Comparison of ENCODE assay signal across 8 cellular contexts in genomic region chr4:18020671-18021469, GRCh38. TPM values are rescaled to one million over a fixed set of nuclear protein-coding genes. Genes with fewer than 3 reads are reported as not detected.
DNase-seq lines count a peak whose midpoint lies in the region; ATAC-seq, FAIRE-seq and TF ChIP-seq lines count a peak whose summit lies in the region.

No MANE protein-coding gene starts in this region.

- peak; percentile 45 for DNase-seq in COLO829 (ENCODE audit: low spot score)
- DNase-seq in HTR-8/SVneo (ENCODE audit: insufficient read length, low spot score): peak; percentile 62
- peak; percentile 63 for DNase-seq in NT2/D1 (ENCODE audit: low read depth, low spot score)
- DNase-seq in activated T-cell treated with anti-CD3 and anti-CD28 coated beads, Interleukin-2, amount 50 U/mL, for 24 hours: peak; percentile 60
- peak; percentile 66 to 81 (median 70) for DNase-seq in mucosa of descending colon
- DNase-seq in stimulated activated naive CD8-positive, alpha-beta T cell treated with anti-CD3 and anti-CD28 coated beads, Interleukin-15, Interleukin-2, amounts not matched to agents 100 U/mL and 50 U/mL, for 24 hours: peak; percentile 54

- H3K4me3 ChIP-seq in NT2/D1 (ENCODE audit: insufficient read length, low read depth) (peak overlapping the region; percentile 65), esophagus (ENCODE audit: low read depth in 1 of 2, low read length in 2 of 2) (peak overlapping the region; percentile 91 to 92), mucosa of descending colon (peak overlapping the region; percentile 92)

- peak overlapping the region; percentile 93 to 96 for H3K27ac ChIP-seq in esophagus (ENCODE audit: low read depth in 2 of 2, low read length in 1 of 2)

- H3K36me3 Mint-ChIP-seq in activated T-cell treated with anti-CD3 and anti-CD28 coated beads, Interleukin-2, amount 50 U/mL, for 24 hours (ENCODE audit: low read depth): peaks cover 8% of the 10 kb centered on the region

- peaks cover 23% of the 10 kb centered on the region for H3K27me3 ChIP-seq in NT2/D1 (ENCODE audit: insufficient read depth, insufficient read length)
- no peaks in the 10 kb centered on the region for H3K27me3 ChIP-seq in esophagus (ENCODE audit: control insufficient read depth in 1 of 2, insufficient read depth in 2 of 2, low read length in 2 of 2)

- H3K4me1 ChIP-seq in NT2/D1 (ENCODE audit: insufficient read depth, insufficient read length) (no peaks in the 10 kb centered on the region), esophagus (ENCODE audit: control insufficient read depth in 2 of 2, insufficient read depth in 2 of 2, low read length in 1 of 2) (no peaks in the 10 kb centered on the region), mucosa of descending colon (ENCODE audit: low read depth) (peaks cover 4% of the 10 kb centered on the region)

- TF ChIP-seq CTCF in mucosa of descending colon (IDR thresholded peaks at IDR 0.05): no peak

- no peaks in the 10 kb centered on the region for H3K9me3 Mint-ChIP-seq in activated T-cell treated with anti-CD3 and anti-CD28 coated beads, Interleukin-2, amount 50 U/mL, for 24 hours

- peaks cover 23% of the 10 kb centered on the region for H3K4me1 Mint-ChIP-seq in activated T-cell treated with anti-CD3 and anti-CD28 coated beads, Interleukin-2, amount 50 U/mL, for 24 hours (ENCODE audit: low read depth)

- H3K9ac ChIP-seq in NT2/D1 (ENCODE audit: insufficient read length, low read depth): peak overlapping the region; percentile 92

- peak overlapping the region; percentile 86 for H3K27ac Mint-ChIP-seq in activated T-cell treated with anti-CD3 and anti-CD28 coated beads, Interleukin-2, amount 50 U/mL, for 24 hours

- no peak for FAIRE-seq in HTR-8/SVneo (lab: Jason Lieb, UNC)

- H3K9me3 ChIP-seq in NT2/D1 (ENCODE audit: insufficient read depth, low read length) (no peaks in the 10 kb centered on the region), esophagus (ENCODE audit: control insufficient read depth in 2 of 2, insufficient read depth in 1 of 2, low read depth in 1 of 2, low read length in 1 of 2) (no peaks in the 10 kb centered on the region), mucosa of descending colon (no peaks in the 10 kb centered on the region)

- H3K27me3 Mint-ChIP-seq in activated T-cell treated with anti-CD3 and anti-CD28 coated beads, Interleukin-2, amount 50 U/mL, for 24 hours: peaks cover 35% of the 10 kb centered on the region

- H3K36me3 ChIP-seq in NT2/D1 (ENCODE audit: insufficient read depth, insufficient read length, low read length) (no peaks in the 10 kb centered on the region), esophagus (ENCODE audit: control insufficient read depth in 2 of 2, insufficient read depth in 2 of 2, low read length in 1 of 2) (no peaks in the 10 kb centered on the region), mucosa of descending colon (ENCODE audit: low read depth) (no peaks in the 10 kb centered on the region)

- WGBS in esophagus, 2 donors: 0 to 1% methylated on average over 71 to 90 of the region's 90 CpGs

- peak overlapping the region; percentile 88 for H3K4me3 Mint-ChIP-seq in activated T-cell treated with anti-CD3 and anti-CD28 coated beads, Interleukin-2, amount 50 U/mL, for 24 hours

- ATAC-seq in GM21390 (IDR thresholded peaks at IDR 0.05; ENCODE audit: unreplicated experiment): peak; percentile 15
- ATAC-seq in mucosa of descending colon: peak; percentile 35
- peak; percentile 0 for ATAC-seq in stimulated activated naive CD8-positive, alpha-beta T cell treated with anti-CD3 and anti-CD28 coated beads, Interleukin-15, Interleukin-2, amounts not matched to agents 100 U/mL and 50 U/mL, for 24 hours

- intact Hi-C loops in mucosa of descending colon (cut with DNase I, micrococcal nuclease): no loop called here

RNA-seq across cellular contexts. Expression of gene LCORL, which starts 0.7 kb away (rescaled TPM):
- 1 to 10 TPM; 1.8 to 2.1 TPM for polyA plus RNA-seq in esophagus
- total RNA-seq in mucosa of descending colon: 10 to 100 TPM; 17.6 to 21.9 (median 19.0) TPM

Comparison
In these comparisons a context has a peak if more than half of its experiments do, and no peak if none do; other contexts are left out.
1. Peak in every context shown above with its lines: DNase-seq, ATAC-seq, H3K4me3 ChIP-seq and H3K27ac ChIP-seq.